In the genomic region with DNA sequence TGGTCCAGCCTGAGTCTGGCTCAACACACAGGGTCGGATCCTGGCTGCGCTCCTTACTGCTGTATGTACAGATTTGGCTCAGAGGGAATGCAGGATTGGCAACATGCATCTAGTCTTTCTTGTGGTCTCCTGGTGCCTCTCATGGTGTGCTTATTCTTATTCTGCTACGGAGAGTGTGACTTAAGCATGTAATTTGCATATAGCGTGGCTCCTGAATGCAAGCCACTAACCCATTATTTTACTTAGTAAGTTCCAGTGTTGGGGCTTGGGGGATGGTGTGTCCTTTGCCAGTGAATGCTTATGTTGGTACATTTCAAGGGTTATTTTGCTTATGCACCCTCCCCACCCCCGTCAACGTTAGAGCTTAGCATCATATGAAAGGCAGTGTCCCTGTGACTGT, we compare ENCODE assay signal across 11 cellular contexts. TPM values are rescaled to one million over a fixed set of nuclear protein-coding genes. Genes with fewer than 3 reads are reported as not detected.
DNase-seq lines count a peak whose midpoint lies in the region; ATAC-seq and TF ChIP-seq lines count a peak whose summit lies in the region.
"Had no signal": no experiment of that assay in that cellular context is flagged by ENCODE, and none has a peak within 500 bp of the region (broad histone marks: within the 10 kb centered on the region; RNA-seq: fewer than 3 reads in every experiment).

No MANE protein-coding gene starts in this region.

- H3K4me1 ChIP-seq in CD4-positive, CD25-positive, alpha-beta regulatory T cell (ENCODE audit: control insufficient read depth, insufficient read depth, low read length, poor library complexity, severe bottlenecking), result peaks cover 69% of the 10 kb centered on the region
- H3K4me1 ChIP-seq: breast epithelium had no signal

- peak overlapping the region in 1 of 4 donors; percentile 49 for H3K4me3 Mint-ChIP-seq in CD4-positive, CD25-positive, alpha-beta regulatory T cell
- peak overlapping the region in 1 of 5 donors; percentile 41 for H3K4me3 Mint-ChIP-seq in immature natural killer cell

- peak overlapping the region; percentile 84 to 93 (median 88) for H3K27ac Mint-ChIP-seq in CD4-positive, CD25-positive, alpha-beta regulatory T cell
- peak overlapping the region in 5 of 6 donors; percentile 50 to 66 (median 60) for H3K27ac Mint-ChIP-seq in immature natural killer cell

- peaks cover 9% of the 10 kb centered on the region for H3K36me3 ChIP-seq in CD4-positive, CD25-positive, alpha-beta regulatory T cell (ENCODE audit: control insufficient read depth, insufficient read depth, low read length)
- H3K36me3 ChIP-seq in brain microvascular endothelial cell (replicated peaks), result no peaks in the 10 kb centered on the region
- H3K36me3 ChIP-seq: breast epithelium had no signal

- H3K27me3 ChIP-seq in CD4-positive, CD25-positive, alpha-beta regulatory T cell (ENCODE audit: control insufficient read depth, insufficient read depth, low read length), result no peaks in the 10 kb centered on the region
- H3K27me3 ChIP-seq in brain microvascular endothelial cell (replicated peaks), result no peaks in the 10 kb centered on the region
- H3K27me3 ChIP-seq: breast epithelium had no signal

- DNase-seq in CD4-positive, CD25-positive, alpha-beta regulatory T cell, result no peak
- DNase-seq in immature natural killer cell (no peak), brain microvascular endothelial cell (no peak), retina (no peak), NCI-H510A (lab: John Stamatoyannopoulos, UW) (no peak)
- DNase-seq in activated CD4-positive, CD25-positive, alpha-beta regulatory T cell (lab: John Stamatoyannopoulos, UW), result no peak
- DNase-seq: activated CD4-positive, alpha-beta T cell treated with anti-CD3 and anti-CD28 coated beads, Interleukin-2, amount 50 U/mL, for 1 hour; NCI-H1092 had no signal

- no peak for TF ChIP-seq CTCF in brain microvascular endothelial cell (IDR thresholded peaks at IDR 0.05; ENCODE audit: low read depth, low read length, missing control alignments)

- no peaks in the 10 kb centered on the region for H3K9me3 ChIP-seq in CD4-positive, CD25-positive, alpha-beta regulatory T cell (ENCODE audit: control insufficient read depth in 2 of 2, low read length in 2 of 2)
- H3K9me3 ChIP-seq: breast epithelium had no signal

- no peak for ATAC-seq in CD4-positive, CD25-positive, alpha-beta regulatory T cell (ENCODE audit: low read depth in 2 of 2)
- ATAC-seq in GM19397 (IDR thresholded peaks at IDR 0.05; ENCODE audit: unreplicated experiment) (peak; percentile 27), HG03354 (IDR thresholded peaks at IDR 0.05; ENCODE audit: poor library complexity, severe bottlenecking, unreplicated experiment) (peak; percentile 43)

- H3K4me3 ChIP-seq in CD4-positive, CD25-positive, alpha-beta regulatory T cell (ENCODE audit: low read depth, low read length), result no peak overlapping the region
- no peak overlapping the region for H3K4me3 ChIP-seq in brain microvascular endothelial cell (ENCODE audit: low read depth, low read length)
- H3K4me3 ChIP-seq: breast epithelium had no signal

- H3K36me3 Mint-ChIP-seq in CD4-positive, CD25-positive, alpha-beta regulatory T cell, result peaks cover 15% of the 10 kb centered on the region
- H3K36me3 Mint-ChIP-seq in immature natural killer cell, result peaks cover 0 to 4% (median 2%) of the 10 kb centered on the region in 3 donors

- H3K4me1 Mint-ChIP-seq in CD4-positive, CD25-positive, alpha-beta regulatory T cell, result peaks cover 42 to 84% (median 73%) of the 10 kb centered on the region in 4 donors
- H3K4me1 Mint-ChIP-seq in immature natural killer cell, result peaks cover 70 to 80% of the 10 kb centered on the region in 2 donors

- in situ Hi-C loops in brain microvascular endothelial cell (cut with HindIII; ENCODE audit: low pct_ligation_motif_present, low sequenced_read_pairs), result no loop called here

- H3K9me3 Mint-ChIP-seq in CD4-positive, CD25-positive, alpha-beta regulatory T cell, result no peaks in the 10 kb centered on the region
- H3K9me3 Mint-ChIP-seq in immature natural killer cell, result no peaks in the 10 kb centered on the region

- H3K27me3 Mint-ChIP-seq in CD4-positive, CD25-positive, alpha-beta regulatory T cell, result no peaks in the 10 kb centered on the region
- no peaks in the 10 kb centered on the region for H3K27me3 Mint-ChIP-seq in immature natural killer cell (ENCODE audit: low read depth in 3 of 3)

- no peak overlapping the region for H3K27ac ChIP-seq in CD4-positive, CD25-positive, alpha-beta regulatory T cell (ENCODE audit: insufficient read depth, low read length, poor library complexity, severe bottlenecking)
- no peak overlapping the region for H3K27ac ChIP-seq in brain microvascular endothelial cell
- H3K27ac ChIP-seq: breast epithelium had no signal

RNA-seq across cellular contexts. Expression of a gene that starts 51.2 kb away (rescaled TPM):
- total RNA-seq in CD4-positive, CD25-positive, alpha-beta regulatory T cell, result 81.8 TPM
- 10 to 100 TPM; 13.8 to 20.2 (median 16.9) TPM for polyA plus RNA-seq in CD4-positive, CD25-positive, alpha-beta regulatory T cell
- polyA plus RNA-seq in immature natural killer cell, result 10 to 100 TPM; 10.0 to 19.0 (median 18.0) TPM

Comparison
In these comparisons a context has a peak if more than half of its experiments do, and no peak if none do; other contexts are left out.
1. ATAC-seq: peak in GM19397 (single experiment) and HG03354 (single experiment); none in CD4-positive, CD25-positive, alpha-beta regulatory T cell (0 of 2).